Comparison of ENCODE assay signal across 10 cellular contexts in genomic region chr19:38989066-38989605, GRCh38. TPM values are rescaled to one million over a fixed set of nuclear protein-coding genes. Genes with fewer than 3 reads are reported as not detected.
DNase-seq lines count a peak whose midpoint lies in the region; ATAC-seq, FAIRE-seq and TF ChIP-seq lines count a peak whose summit lies in the region.
"Had no signal": no experiment of that assay in that cellular context is flagged by ENCODE, and none has a peak within 500 bp of the region (broad histone marks: within the 10 kb centered on the region; RNA-seq: fewer than 3 reads in every experiment).

No MANE protein-coding gene starts in this region.

- POLR2A ChIA-PET in MCF 10A (lab: Yijun Ruan, JAX) (no interaction called here), PC-3 (lab: Charles Lee; ENCODE audit: unreplicated experiment) (no interaction called here)

- H3K4me1 Mint-ChIP-seq in MCF 10A (ENCODE audit: insufficient read depth, unreplicated experiment): peaks cover 16% of the 10 kb centered on the region

- H3K4me1 ChIP-seq in PC-3 (ENCODE audit: insufficient read depth, low read length): peaks cover 4% of the 10 kb centered on the region; the same call in 1 of the 2 replicates
- H3K4me1 ChIP-seq: breast epithelium had no signal

- no peaks in the 10 kb centered on the region for H3K9me3 Mint-ChIP-seq in MCF 10A (ENCODE audit: unreplicated experiment)

- H2AFZ ChIP-seq in PC-3 (ENCODE audit: low read length): no peak overlapping the region

- no peaks in the 10 kb centered on the region for H3K9me3 ChIP-seq in PC-3 (ENCODE audit: low read length)
- H3K9me3 ChIP-seq: breast epithelium had no signal

- BruUV-seq in MCF 10A (replicated peaks; lab: Mats Ljungman, UMichigan) (no TSS peak), PC-3 (replicated peaks; lab: Mats Ljungman, UMichigan) (no TSS peak)

- TF ChIP-seq CTCF in MCF 10A (IDR thresholded peaks at IDR 0.05; ENCODE audit: unreplicated experiment): no peak
- no peak for TF ChIP-seq CTCF in PC-3 (conservative IDR thresholded peaks at IDR 0.05; ENCODE audit: low read depth, low read length)
- TF ChIP-seq CTCF in fibroblast of villous mesenchyme (IDR thresholded peaks at IDR 0.05; ENCODE audit: insufficient read depth, low read depth, low read length): no peak

- H3K4me3 ChIP-seq in PC-3 (ENCODE audit: low read length) (no peak overlapping the region), fibroblast of villous mesenchyme (ENCODE audit: low read depth, low read length) (no peak overlapping the region)
- H3K4me3 ChIP-seq: BLaER1 treated with 17β-estradiol and CSF1 and Interleukin-3, amounts not matched to agents 10 nM and 100 nM; breast epithelium had no signal

- H3F3A ChIP-seq in PC-3 (ENCODE audit: low read length, unreplicated experiment): no peaks in the 10 kb centered on the region

- H4K20me1 ChIP-seq in PC-3 (ENCODE audit: low read length): no peaks in the 10 kb centered on the region
- H4K20me1 ChIP-seq: BLaER1 treated with 17β-estradiol and CSF1 and Interleukin-3, amounts not matched to agents 10 nM and 100 nM had no signal

- no peaks in the 10 kb centered on the region for H3K36me3 Mint-ChIP-seq in MCF 10A (ENCODE audit: insufficient read depth, unreplicated experiment)

- FAIRE-seq in urothelium cell line (lab: Jason Lieb, UNC): no peak

- in situ Hi-C loops in T47D (cut with HindIII; ENCODE audit: low pct_unique_long_range_greater_than_20kb, low sequenced_read_pairs): no loop called here

- H3K4me2 ChIP-seq in PC-3 (ENCODE audit: low read length): no peak overlapping the region
- H3K4me2 ChIP-seq: BLaER1 treated with 17β-estradiol and CSF1 and Interleukin-3, amounts not matched to agents 10 nM and 100 nM had no signal

- no peak overlapping the region for H3K4me3 Mint-ChIP-seq in MCF 10A (ENCODE audit: unreplicated experiment)

- no peak overlapping the region for H3K27ac Mint-ChIP-seq in MCF 10A (ENCODE audit: low read depth, unreplicated experiment)

- H3K27ac ChIP-seq in PC-3 (ENCODE audit: low read length): no peak overlapping the region
- H3K27ac ChIP-seq: BLaER1 treated with 17β-estradiol and CSF1 and Interleukin-3, amounts not matched to agents 10 nM and 100 nM; breast epithelium had no signal

- no peaks in the 10 kb centered on the region for H3K27me3 Mint-ChIP-seq in MCF 10A (ENCODE audit: insufficient read depth, unreplicated experiment)

- DNase-seq in T47D (ENCODE audit: low read depth in 1 of 2, low spot score in 1 of 2) (peak; percentile 8 to 74), MCF 10A (ENCODE audit: unreplicated experiment) (no peak), PC-3 (peak; percentile 7), fibroblast of villous mesenchyme (ENCODE audit: low read depth) (peak; percentile 9), urothelium cell line (ENCODE audit: low spot score) (peak; percentile 77), head of caudate nucleus (no peak)
- no peak for DNase-seq in stimulated activated naive CD4-positive, alpha-beta T cell treated with Interleukin-2 at 50 U/mL for 16 hours (lab: John Stamatoyannopoulos, UW)

- no peaks in the 10 kb centered on the region for H3K79me2 ChIP-seq in PC-3 (ENCODE audit: low read length)

- H3K36me3 ChIP-seq in PC-3 (ENCODE audit: low read depth, low read length): no peaks in the 10 kb centered on the region
- H3K36me3 ChIP-seq: BLaER1 treated with 17β-estradiol and CSF1 and Interleukin-3, amounts not matched to agents 10 nM and 100 nM; breast epithelium had no signal

- no peaks in the 10 kb centered on the region for H3K27me3 ChIP-seq in PC-3 (ENCODE audit: low read length)
- H3K27me3 ChIP-seq: BLaER1 treated with 17β-estradiol and CSF1 and Interleukin-3, amounts not matched to agents 10 nM and 100 nM had no signal

- no peaks in the 10 kb centered on the region for H3K9me2 ChIP-seq in PC-3 (replicated peaks; ENCODE audit: low read length)

- intact Hi-C loops in MCF 10A (cut with micrococcal nuclease) (no loop called here), PC-3 (cut with micrococcal nuclease) (no loop called here), head of caudate nucleus (cut with DNase I) (no loop called here)

- no peak overlapping the region for H3K9ac ChIP-seq in PC-3 (ENCODE audit: low read length)
- H3K9ac ChIP-seq: BLaER1 treated with 17β-estradiol and CSF1 and Interleukin-3, amounts not matched to agents 10 nM and 100 nM had no signal

- CTCF ChIA-PET in MCF 10A (lab: Yijun Ruan, JAX) (no interaction called here), PC-3 (lab: Charles Lee) (no interaction called here)

- ATAC-seq in PC-3 (no peak; the same call in 1 of the 2 replicates), GM21390 (IDR thresholded peaks at IDR 0.05; ENCODE audit: unreplicated experiment) (no peak)

RNA-seq across cellular contexts. Expression of gene FBXO17, which starts 13.6 kb away (rescaled TPM):
- 5.2 and 5.8 TPM in 2 replicates for total RNA-seq in MCF 10A (2022)
- not detected in 2 replicates for total RNA-seq in PC-3 (2014; rRNA removed)
- 19.9 and 29.0 TPM in 2 replicates for total RNA-seq in fibroblast of villous mesenchyme

RNA-seq across cellular contexts. Expression of gene FBXO27, which starts 43.2 kb away (rescaled TPM):
- 0.28 TPM in 1 of 2 replicates, not detected in the other for total RNA-seq in MCF 10A (2022)
- 7.1 and 16.5 TPM in 2 replicates for total RNA-seq in PC-3 (2014; rRNA removed)
- 2.9 and 4.7 TPM in 2 replicates for total RNA-seq in fibroblast of villous mesenchyme

RNA-seq across cellular contexts. Expression of gene MRPS12, which starts 58.4 kb away (rescaled TPM):
- total RNA-seq in MCF 10A (2022) (38.1 and 53.3 TPM in 2 replicates), PC-3 (2014; rRNA removed) (143 and 156 TPM in 2 replicates), fibroblast of villous mesenchyme (24.6 and 38.7 TPM in 2 replicates)

RNA-seq across cellular contexts. Expression of gene SARS2, which starts 58.6 kb away (rescaled TPM):
- total RNA-seq in MCF 10A (2022) (9.3 and 23.6 TPM in 2 replicates), PC-3 (2014; rRNA removed) (26.7 and 28.3 TPM in 2 replicates), fibroblast of villous mesenchyme (19.0 and 23.8 TPM in 2 replicates)

Comparison
In these comparisons a context has a peak if more than half of its experiments do, and no peak if none do; other contexts are left out.
1. DNase-seq: peak in T47D (2 of 2), PC-3 (single experiment), fibroblast of villous mesenchyme (single experiment) and urothelium cell line (single experiment); none in MCF 10A (single experiment), stimulated activated naive CD4-positive, alpha-beta T cell treated with Interleukin-2 at 50 U/mL for 16 hours (single experiment) and head of caudate nucleus (0 of 42).